ENCODE assay signal across 1 cellular context in the genomic region with DNA sequence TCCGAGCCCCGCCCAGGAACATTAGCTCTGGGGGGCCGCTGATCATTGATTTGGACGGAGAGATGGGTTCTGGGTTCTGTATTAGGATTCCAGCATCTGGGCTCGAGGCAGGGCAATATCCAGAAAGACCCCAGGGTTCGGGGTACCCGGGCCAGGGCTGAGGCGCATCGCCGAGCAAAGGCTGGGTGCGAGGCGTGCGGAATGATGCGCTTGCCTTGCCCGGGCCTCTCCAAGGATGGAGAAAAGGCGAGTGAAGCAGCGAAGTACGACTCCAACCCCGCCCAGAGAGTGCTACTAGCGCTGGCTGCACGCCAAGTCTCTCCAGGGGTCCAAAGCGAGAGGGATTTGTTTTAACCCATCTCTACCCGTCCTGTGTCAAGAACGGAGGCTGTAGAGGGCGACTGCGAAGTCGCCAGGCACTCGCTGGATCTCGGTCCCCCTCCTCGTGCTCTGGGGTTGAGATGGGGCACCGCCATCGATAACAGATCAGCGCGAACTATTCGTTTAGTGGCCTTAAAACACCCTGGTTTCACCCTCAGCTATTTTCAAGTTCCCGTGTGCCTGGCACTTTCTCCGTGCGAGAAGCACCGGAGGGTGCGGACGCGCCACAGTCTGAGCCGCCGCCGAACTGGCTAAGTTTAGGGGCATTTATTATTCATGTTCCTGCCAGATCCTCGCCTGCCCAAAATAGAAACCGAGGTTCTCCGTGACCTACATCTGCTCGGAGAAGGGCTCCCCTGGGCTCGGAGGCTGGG.
TF ChIP-seq lines count a peak whose summit lies in the region.

No MANE protein-coding gene starts in this region.

TF ChIP-seq in HEK293, 187 proteins besides CTCF, POLR2A, EP300 and RAD21 (continued from another document):
- TF ChIP-seq, protein P1, sequence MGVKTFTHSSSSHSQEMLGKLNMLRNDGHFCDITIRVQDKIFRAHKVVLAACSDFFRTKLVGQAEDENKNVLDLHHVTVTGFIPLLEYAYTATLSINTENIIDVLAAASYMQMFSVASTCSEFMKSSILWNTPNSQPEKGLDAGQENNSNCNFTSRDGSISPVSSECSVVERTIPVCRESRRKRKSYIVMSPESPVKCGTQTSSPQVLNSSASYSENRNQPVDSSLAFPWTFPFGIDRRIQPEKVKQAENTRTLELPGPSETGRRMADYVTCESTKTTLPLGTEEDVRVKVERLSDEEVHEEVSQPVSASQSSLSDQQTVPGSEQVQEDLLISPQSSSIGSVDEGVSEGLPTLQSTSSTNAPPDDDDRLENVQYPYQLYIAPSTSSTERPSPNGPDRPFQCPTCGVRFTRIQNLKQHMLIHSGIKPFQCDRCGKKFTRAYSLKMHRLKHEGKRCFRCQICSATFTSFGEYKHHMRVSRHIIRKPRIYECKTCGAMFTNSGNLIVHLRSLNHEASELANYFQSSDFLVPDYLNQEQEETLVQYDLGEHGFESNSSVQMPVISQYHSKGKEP (tag by site-specific recombination; IDR thresholded peaks at IDR 0.05), result no peak
- TF ChIP-seq, protein P2, sequence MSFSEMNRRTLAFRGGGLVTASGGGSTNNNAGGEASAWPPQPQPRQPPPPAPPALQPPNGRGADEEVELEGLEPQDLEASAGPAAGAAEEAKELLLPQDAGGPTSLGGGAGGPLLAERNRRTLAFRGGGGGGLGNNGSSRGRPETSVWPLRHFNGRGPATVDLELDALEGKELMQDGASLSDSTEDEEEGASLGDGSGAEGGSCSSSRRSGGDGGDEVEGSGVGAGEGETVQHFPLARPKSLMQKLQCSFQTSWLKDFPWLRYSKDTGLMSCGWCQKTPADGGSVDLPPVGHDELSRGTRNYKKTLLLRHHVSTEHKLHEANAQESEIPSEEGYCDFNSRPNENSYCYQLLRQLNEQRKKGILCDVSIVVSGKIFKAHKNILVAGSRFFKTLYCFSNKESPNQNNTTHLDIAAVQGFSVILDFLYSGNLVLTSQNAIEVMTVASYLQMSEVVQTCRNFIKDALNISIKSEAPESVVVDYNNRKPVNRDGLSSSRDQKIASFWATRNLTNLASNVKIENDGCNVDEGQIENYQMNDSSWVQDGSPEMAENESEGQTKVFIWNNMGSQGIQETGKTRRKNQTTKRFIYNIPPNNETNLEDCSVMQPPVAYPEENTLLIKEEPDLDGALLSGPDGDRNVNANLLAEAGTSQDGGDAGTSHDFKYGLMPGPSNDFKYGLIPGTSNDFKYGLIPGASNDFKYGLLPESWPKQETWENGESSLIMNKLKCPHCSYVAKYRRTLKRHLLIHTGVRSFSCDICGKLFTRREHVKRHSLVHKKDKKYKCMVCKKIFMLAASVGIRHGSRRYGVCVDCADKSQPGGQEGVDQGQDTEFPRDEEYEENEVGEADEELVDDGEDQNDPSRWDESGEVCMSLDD (tag by site-specific recombination; IDR thresholded peaks at IDR 0.05), result no peak
- no peak for TF ChIP-seq ZNF311 (tag by site-specific recombination; IDR thresholded peaks at IDR 0.05; ENCODE audit: borderline replicate concordance)
- TF ChIP-seq ZNF335 (tag by site-specific recombination; conservative IDR thresholded peaks at IDR 0.05), result peak; percentile 89
- TF ChIP-seq ZNF214 (tag by site-specific recombination; IDR thresholded peaks at IDR 0.05; ENCODE audit: borderline replicate concordance), result no peak
- TF ChIP-seq ZNF544 (tag by site-specific recombination; IDR thresholded peaks at IDR 0.05), result no peak
- 0 out of 2 replicates have a peak, but pooled peaks have one; percentile 17 for TF ChIP-seq ZIC2 (tag by site-specific recombination; IDR thresholded peaks at IDR 0.05)
- no peak for TF ChIP-seq HOXA7 (CRISPR knock-in tag; IDR thresholded peaks at IDR 0.05; ENCODE audit: borderline replicate concordance)
- TF ChIP-seq SP7 (tag by site-specific recombination; IDR thresholded peaks at IDR 0.05), result no peak
- no peak for TF ChIP-seq ZNF501 (tag by site-specific recombination; IDR thresholded peaks at IDR 0.05)
- peak; percentile 82 for TF ChIP-seq ZBTB17 (tag by site-specific recombination; IDR thresholded peaks at IDR 0.05)
- 0 out of 2 replicates have a peak, but pooled peaks have one; percentile 9 for TF ChIP-seq ZNF366 (tag by site-specific recombination; conservative IDR thresholded peaks at IDR 0.05)
- TF ChIP-seq, protein P3, sequence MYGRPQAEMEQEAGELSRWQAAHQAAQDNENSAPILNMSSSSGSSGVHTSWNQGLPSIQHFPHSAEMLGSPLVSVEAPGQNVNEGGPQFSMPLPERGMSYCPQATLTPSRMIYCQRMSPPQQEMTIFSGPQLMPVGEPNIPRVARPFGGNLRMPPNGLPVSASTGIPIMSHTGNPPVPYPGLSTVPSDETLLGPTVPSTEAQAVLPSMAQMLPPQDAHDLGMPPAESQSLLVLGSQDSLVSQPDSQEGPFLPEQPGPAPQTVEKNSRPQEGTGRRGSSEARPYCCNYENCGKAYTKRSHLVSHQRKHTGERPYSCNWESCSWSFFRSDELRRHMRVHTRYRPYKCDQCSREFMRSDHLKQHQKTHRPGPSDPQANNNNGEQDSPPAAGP (tag by site-specific recombination; IDR thresholded peaks at IDR 0.05), result no peak
- TF ChIP-seq, protein P4, sequence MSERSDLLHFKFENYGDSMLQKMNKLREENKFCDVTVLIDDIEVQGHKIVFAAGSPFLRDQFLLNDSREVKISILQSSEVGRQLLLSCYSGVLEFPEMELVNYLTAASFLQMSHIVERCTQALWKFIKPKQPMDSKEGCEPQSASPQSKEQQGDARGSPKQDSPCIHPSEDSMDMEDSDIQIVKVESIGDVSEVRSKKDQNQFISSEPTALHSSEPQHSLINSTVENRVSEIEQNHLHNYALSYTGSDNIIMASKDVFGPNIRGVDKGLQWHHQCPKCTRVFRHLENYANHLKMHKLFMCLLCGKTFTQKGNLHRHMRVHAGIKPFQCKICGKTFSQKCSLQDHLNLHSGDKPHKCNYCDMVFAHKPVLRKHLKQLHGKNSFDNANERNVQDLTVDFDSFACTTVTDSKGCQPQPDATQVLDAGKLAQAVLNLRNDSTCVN (tag by site-specific recombination; optimal IDR thresholded peaks at IDR 0.05), result peak; percentile 22
TF ChIP-seq in HEK293: peak in this region for 11.
